8 cellular contexts compared by ENCODE assay signal in genomic region chr3:187739561-187740445, GRCh38. TPM values are rescaled to one million over a fixed set of nuclear protein-coding genes. Genes with fewer than 3 reads are reported as not detected.
DNase-seq lines count a peak whose midpoint lies in the region; ATAC-seq, FAIRE-seq and TF ChIP-seq lines count a peak whose summit lies in the region.

No MANE protein-coding gene starts in this region.

- H3K23me2 ChIP-seq in H9 (ENCODE audit: insufficient read length, low read depth, low read length, poor library complexity, severe bottlenecking), result peaks cover 49% of the 10 kb centered on the region

- no peak overlapping the region for H2BK5ac ChIP-seq in H9 (ENCODE audit: insufficient read length, low read length)

- H3K36me3 ChIP-seq in HepG2 (replicated peaks in 1 of 2; ENCODE audit: control insufficient read depth in 1 of 2, insufficient read depth in 2 of 2, low read length in 2 of 2), result peaks cover 0 to 6% of the 10 kb centered on the region in 2 experiments; a peak in 3 of 5 replicates

- no peaks in the 10 kb centered on the region for H3K79me1 ChIP-seq in H9 (ENCODE audit: insufficient read depth, low read depth, low read length, poor library complexity, severe bottlenecking)

- peaks cover 45% of the 10 kb centered on the region for H3K27me3 Mint-ChIP-seq in H9 (ENCODE audit: low read depth)

- no peak for FAIRE-seq in HepG2 (lab: Jason Lieb, UNC)

- peak; percentile 65 for TF ChIP-seq RAD21 in HepG2 (CRISPR knock-in tag; IDR thresholded peaks at IDR 0.05)

- no peak overlapping the region for H2BK12ac ChIP-seq in H9 (ENCODE audit: insufficient read length, low read depth, low read length)

- no CpG with 5 or more reads among the region's 58 CpGs for WGBS in H9 (ENCODE audit: extremely low coverage, insufficient read length, low lambda C conversion rate)
- WGBS in HepG2 (ENCODE audit: low lambda C conversion rate), result 15% methylated on average over 50 of the region's 58 CpGs

- H2AFZ ChIP-seq in H9 (ENCODE audit: low read length), result peak overlapping the region; percentile 70
- no peak overlapping the region for H2AFZ ChIP-seq in HepG2 (ENCODE audit: low read length)

- H4K20me1 ChIP-seq in H9 (ENCODE audit: control insufficient read depth, insufficient read depth, insufficient read length), result no peaks in the 10 kb centered on the region
- peaks cover 93% of the 10 kb centered on the region for H4K20me1 ChIP-seq in HepG2 (ENCODE audit: insufficient read depth, low read length)

- H3K27me3 ChIP-seq in H9 (ENCODE audit: insufficient read depth, low read length) (peaks cover 4% of the 10 kb centered on the region; the same call in 1 of the 2 replicates), HepG2 (ENCODE audit: control insufficient read depth in 1 of 2, insufficient read depth in 2 of 2, low read length in 2 of 2) (peaks cover 0 to 5% of the 10 kb centered on the region in 2 experiments; a peak in 1 of 5 replicates)

- H3K56ac ChIP-seq in H9 (ENCODE audit: insufficient read length, low read depth, low read length), result no peak overlapping the region

- H2BK15ac ChIP-seq in H9 (ENCODE audit: low read depth, low read length), result no peak overlapping the region

- H3K4me1 ChIP-seq in H9 (ENCODE audit: insufficient read depth, low read length) (peaks cover 10% of the 10 kb centered on the region; the same call in 1 of the 2 replicates), HepG2 (ENCODE audit: insufficient read depth, low read length) (peaks cover 57% of the 10 kb centered on the region)

- in situ Hi-C loops in HepG2 (cut with HindIII; ENCODE audit: extremely low pct_ligation_motif_present, low pct_unique_long_range_greater_than_20kb), result loop anchor here (5.0 to 25.0 kb wide), 9 partner anchors 265 to 1405 kb away; no protein-coding TSS in a partner anchor

- H3K4me2 ChIP-seq in H9 (ENCODE audit: insufficient read depth, insufficient read length, low read length) (peak overlapping the region; percentile 98), HepG2 (ENCODE audit: low read depth, low read length) (peak overlapping the region; percentile 95)

- H2AK5ac ChIP-seq in H9 (ENCODE audit: insufficient read length, low read length), result no peak overlapping the region

- H3T11ph ChIP-seq in H9 (ENCODE audit: low read length), result no peak overlapping the region

- DNase-seq in DMS 273 (lab: John Stamatoyannopoulos, UW; ENCODE audit: unreplicated experiment) (peak; percentile 95), H9 (peak; percentile 86), NCI-H2171 treated with DMSO at 0.1 percent for 48 hours (lab: John Stamatoyannopoulos, UW) (peak; percentile 64), dermis blood vessel endothelial cell (peak; percentile 91), HepG2 (ENCODE audit: low spot score) (no peak)
- DNase-seq in activated CD4-positive, alpha-beta T cell treated with anti-CD3 and anti-CD28 coated beads, Interleukin-2, amount 50 U/mL, for 24 hours (ENCODE audit: low read depth in 1 of 2, low spot score in 1 of 2), result peak; percentile 67 to 70
- peak; percentile 82 for DNase-seq in stimulated activated CD4-positive, alpha-beta T cell treated with anti-CD3 and anti-CD28 coated beads, Interleukin-1b, Interleukin-23, amount 100 ng/mL, for 48 hours

- no peak overlapping the region for H2BK20ac ChIP-seq in H9 (ENCODE audit: low read depth, low read length, poor library complexity, severe bottlenecking)

- H3K27ac ChIP-seq in H9 (ENCODE audit: insufficient read length, low read depth, low read length) (no peak overlapping the region), HepG2 (ENCODE audit: extremely low read length, insufficient read depth, low read length) (peak overlapping the region; percentile 100)

- no peak; a peak in 1 of 4 replicates for TF ChIP-seq POLR2A in HepG2 (IDR thresholded peaks at IDR 0.05; ENCODE audit: insufficient read depth in 1 of 2, low read depth in 2 of 2, low read length in 2 of 2)

- POLR2A ChIA-PET in HepG2 (lab: Yijun Ruan, JAX), result interaction anchor here (1.0 to 5.7 kb wide), 12 partner anchors 10 to 1215 kb away, joined by 3 to 31 read pairs (median 7); partner anchors contain the start of gene LPP

- CTCF ChIA-PET in HepG2 (lab: Yijun Ruan, JAX; ENCODE audit: low intra/inter-chr PET ratio, low total read pairs), result interaction anchor here (1.3 to 3.5 kb wide), 3 partner anchors 1215 to 1309 kb away, joined by 3 to 16 read pairs (median 8); no protein-coding TSS in a partner anchor

- peak overlapping the region; percentile 74; the same call in 1 of the 2 replicates for H3K14ac ChIP-seq in H9 (ENCODE audit: insufficient read depth, low read length)

- no peaks in the 10 kb centered on the region for H3K9me3 ChIP-seq in H9 (ENCODE audit: control insufficient read depth, low read depth, low read length)
- no peaks in the 10 kb centered on the region for H3K9me3 ChIP-seq in HepG2 (ENCODE audit: low read length)

- H4K8ac ChIP-seq in H9 (replicated peaks; ENCODE audit: insufficient read length, low read depth, low read length), result no peak overlapping the region

- H3K36me3 Mint-ChIP-seq in H9 (ENCODE audit: insufficient read depth in 1 of 3, low read depth in 3 of 3), result no peaks in the 10 kb centered on the region

- no TSS peak for BruUV-seq in HepG2 (replicated peaks; lab: Mats Ljungman, UMichigan)

- TF ChIP-seq CTCF in H9 (conservative IDR thresholded peaks at IDR 0.05) (peak; percentile 96), HepG2 (CRISPR knock-in tag; IDR thresholded peaks at IDR 0.05) (peak; percentile 88)

- H3K9me3 Mint-ChIP-seq in H9, result no peaks in the 10 kb centered on the region; a peak in 1 of 5 replicates

- H3K23ac ChIP-seq in H9 (ENCODE audit: insufficient read length, low read depth, low read length), result no peak overlapping the region

- no peak overlapping the region for H2BK120ac ChIP-seq in H9 (ENCODE audit: low read depth, low read length, poor library complexity, severe bottlenecking)

- no peak overlapping the region for H3K4ac ChIP-seq in H9 (ENCODE audit: low read depth, low read length)

- ATAC-seq in HepG2 (peak; percentile 52), HG02938 (IDR thresholded peaks at IDR 0.05; ENCODE audit: unreplicated experiment) (no peak)

- peak overlapping the region; percentile 85 to 92 for H3K4me3 Mint-ChIP-seq in H9

- no peak overlapping the region for H4K5ac ChIP-seq in H9 (ENCODE audit: insufficient read length, low read depth, low read length)

- H3K18ac ChIP-seq in H9 (ENCODE audit: insufficient read length, low read depth, low read length), result peak overlapping the region; percentile 69

- H3K4me3 ChIP-seq in HepG2 (replicated peaks in 1 of 3; ENCODE audit: insufficient read depth in 1 of 3, low read depth in 2 of 3, low read length in 3 of 3), result peak overlapping the region; percentile 98 to 100 (median 99)

- H4K91ac ChIP-seq in H9 (ENCODE audit: insufficient read length, low read depth, low read length), result no peak overlapping the region

- no peak for TF ChIP-seq EP300 in HepG2 (IDR thresholded peaks at IDR 0.05; ENCODE audit: low read depth in 2 of 2, low read length in 2 of 2)
- TF ChIP-seq EP300 in HepG2 (CRISPR knock-in tag; IDR thresholded peaks at IDR 0.05; ENCODE audit: borderline replicate concordance), result no peak

- H3K9ac ChIP-seq in H9 (ENCODE audit: extremely low read depth, insufficient read length, low read length) (peak overlapping the region; percentile 74), HepG2 (ENCODE audit: insufficient read depth, low read depth, low read length) (peak overlapping the region; percentile 99)

- intact Hi-C loops in HepG2 (cut with micrococcal nuclease; ENCODE audit: unreplicated experiment), result loop anchor here (1.0 to 10.0 kb wide), 8 partner anchors 432 to 1493 kb away; no protein-coding TSS in a partner anchor

- peaks cover 46 to 53% of the 10 kb centered on the region in 2 experiments for H3K4me1 Mint-ChIP-seq in H9

- peak overlapping the region; percentile 87 to 96 (median 92) for H3K27ac Mint-ChIP-seq in H9

- 0 out of 2 replicates have a peak, but pooled peaks cover 1% of the 10 kb centered on the region for H3K79me2 ChIP-seq in H9 (ENCODE audit: insufficient read depth, low read length)
- H3K79me2 ChIP-seq in HepG2 (ENCODE audit: insufficient read depth, low read length), result peaks cover 100% of the 10 kb centered on the region

RNA-seq across cellular contexts. Expression of gene BCL6, which starts 5.5 kb away (rescaled TPM):
- total RNA-seq in H9 (2021) (3.4 and 4.1 TPM in 2 replicates), dermis blood vessel endothelial cell (1.7 and 2.2 TPM in 2 replicates), HepG2 (2016; rRNA removed; fragmentation: Illumina TruSeq; extraction: Trizol) (20.3 and 21.2 TPM in 2 replicates)
- 5.3 and 5.8 TPM in 2 replicates for total RNA-seq in HepG2 (2016; cell fraction: cytosol; rRNA removed; fragmentation: Illumina TruSeq; extraction: Trizol; ENCODE audit: low read depth)
- 12.4 and 21.0 TPM in 2 replicates for total RNA-seq in HepG2 (2016; cell fraction: insoluble cytoplasmic fraction; rRNA removed; fragmentation: Illumina TruSeq; extraction: Trizol)
- 8.3 and 11.0 TPM in 2 replicates for total RNA-seq in HepG2 (2016; cell fraction: membrane; rRNA removed; fragmentation: Illumina TruSeq; extraction: Trizol)
- 25.9 and 29.9 TPM in 2 replicates for total RNA-seq in HepG2 (2016; cell fraction: nucleus; rRNA removed; fragmentation: Illumina TruSeq; extraction: Trizol)
- 53.7 and 67.5 TPM in 2 replicates for polyA plus RNA-seq in HepG2 (2011; rRNA removed)
- polyA plus RNA-seq in HepG2 (2011; cell fraction: cytosol; rRNA removed), result 18.9 and 19.0 TPM in 2 replicates
- polyA plus RNA-seq in HepG2 (2011; cell fraction: nucleus; rRNA removed), result 286 and 355 TPM in 2 replicates
- polyA plus RNA-seq in HepG2 (2012), result 95.9 and 236 TPM in 2 replicates
- polyA plus RNA-seq in HepG2 (2016; cell fraction: cytosol; fragmentation: Illumina TruSeq; extraction: Trizol; ENCODE audit: low read depth), result 1.1 and 1.4 TPM in 2 replicates
- 19.4 and 26.5 TPM in 2 replicates for polyA plus RNA-seq in HepG2 (2016; cell fraction: insoluble cytoplasmic fraction; fragmentation: Illumina TruSeq; extraction: Trizol; ENCODE audit: low read depth)
- polyA plus RNA-seq in HepG2 (2016; cell fraction: membrane; fragmentation: Illumina TruSeq; extraction: Trizol; ENCODE audit: low read depth), result 3.5 and 4.8 TPM in 2 replicates
- 95.1 and 111 TPM in 2 replicates for polyA plus RNA-seq in HepG2 (2016; cell fraction: nucleus; fragmentation: Illumina TruSeq; extraction: Trizol; ENCODE audit: insufficient read depth, low read depth)
- 16.4 and 68.3 TPM in 2 replicates for polyA minus RNA-seq in HepG2 (2011; rRNA and poly(A)+ RNA removed; ENCODE audit: low replicate concordance)
- 22.3 and 35.5 TPM in 2 replicates for polyA minus RNA-seq in HepG2 (2011; cell fraction: cytosol; rRNA and poly(A)+ RNA removed)
- 81.2 and 114 TPM in 2 replicates for polyA minus RNA-seq in HepG2 (2011; cell fraction: nucleus; rRNA and poly(A)+ RNA removed)

RNA-seq across cellular contexts. Expression of gene RTP2, which starts 37.4 kb away (rescaled TPM):
- total RNA-seq in H9 (2021) (not detected in 2 replicates), dermis blood vessel endothelial cell (not detected in 2 replicates), HepG2 (2016; rRNA removed; fragmentation: Illumina TruSeq; extraction: Trizol) (not detected in 2 replicates)
- not detected in 2 replicates for total RNA-seq in HepG2 (2016; cell fraction: cytosol; rRNA removed; fragmentation: Illumina TruSeq; extraction: Trizol; ENCODE audit: low read depth)
- not detected in 2 replicates for total RNA-seq in HepG2 (2016; cell fraction: insoluble cytoplasmic fraction; rRNA removed; fragmentation: Illumina TruSeq; extraction: Trizol)
- total RNA-seq in HepG2 (2016; cell fraction: membrane; rRNA removed; fragmentation: Illumina TruSeq; extraction: Trizol), result not detected in 2 replicates
- total RNA-seq in HepG2 (2016; cell fraction: nucleus; rRNA removed; fragmentation: Illumina TruSeq; extraction: Trizol), result not detected in 2 replicates
- polyA plus RNA-seq in HepG2 (2011; rRNA removed), result not detected in 2 replicates
- polyA plus RNA-seq in HepG2 (2011; cell fraction: cytosol; rRNA removed), result not detected in 2 replicates
- not detected in 2 replicates for polyA plus RNA-seq in HepG2 (2011; cell fraction: nucleus; rRNA removed)
- polyA plus RNA-seq in HepG2 (2012), result not detected in 2 replicates
- not detected in 2 replicates for polyA plus RNA-seq in HepG2 (2016; cell fraction: cytosol; fragmentation: Illumina TruSeq; extraction: Trizol; ENCODE audit: low read depth)
- not detected in 2 replicates for polyA plus RNA-seq in HepG2 (2016; cell fraction: insoluble cytoplasmic fraction; fragmentation: Illumina TruSeq; extraction: Trizol; ENCODE audit: low read depth)
- not detected in 2 replicates for polyA plus RNA-seq in HepG2 (2016; cell fraction: membrane; fragmentation: Illumina TruSeq; extraction: Trizol; ENCODE audit: low read depth)
- polyA plus RNA-seq in HepG2 (2016; cell fraction: nucleus; fragmentation: Illumina TruSeq; extraction: Trizol; ENCODE audit: insufficient read depth, low read depth), result not detected in 2 replicates
- polyA minus RNA-seq in HepG2 (2011; rRNA and poly(A)+ RNA removed; ENCODE audit: low replicate concordance), result 0.19 TPM in 1 of 2 replicates, not detected in the other
- polyA minus RNA-seq in HepG2 (2011; cell fraction: cytosol; rRNA and poly(A)+ RNA removed), result not detected in 2 replicates
- polyA minus RNA-seq in HepG2 (2011; cell fraction: nucleus; rRNA and poly(A)+ RNA removed), result not detected in 2 replicates
